Comparison of ENCODE assay signal across 1 cellular context in genomic region chr17:55451758-55452468, GRCh38.
TF ChIP-seq lines count a peak whose summit lies in the region.

No MANE protein-coding gene starts in this region.

TF ChIP-seq in GM12878, 131 proteins besides CTCF, POLR2A, EP300 and RAD21 (continued from another document):
- TF ChIP-seq CUX1 (IDR thresholded peaks at IDR 0.05; ENCODE audit: insufficient replicate concordance, low read depth, low read length) (no peak), TBL1XR1 (IDR thresholded peaks at IDR 0.05; ENCODE audit: low read depth, low read length) (no peak), IRF4 (IDR thresholded peaks at IDR 0.05; ENCODE audit: low read depth, low read length) (no peak), BCL11A (IDR thresholded peaks at IDR 0.05; ENCODE audit: low read depth, low read length) (no peak), CHD4 (IDR thresholded peaks at IDR 0.05) (no peak), MTA2 (IDR thresholded peaks at IDR 0.05; ENCODE audit: low read depth) (no peak), SUPT20H (IDR thresholded peaks at IDR 0.05; ENCODE audit: borderline replicate concordance, control insufficient read depth, low read depth, low read length) (no peak), ZSCAN29 (IDR thresholded peaks at IDR 0.05) (no peak), BACH1 (IDR thresholded peaks at IDR 0.05; ENCODE audit: borderline replicate concordance) (no peak), EZH2 (IDR thresholded peaks at IDR 0.05; ENCODE audit: borderline replicate concordance, control insufficient read depth, low read depth, low read length) (no peak), KLF5 (IDR thresholded peaks at IDR 0.05; ENCODE audit: partially characterized antibody) (no peak)
- TF ChIP-seq, protein P1, sequence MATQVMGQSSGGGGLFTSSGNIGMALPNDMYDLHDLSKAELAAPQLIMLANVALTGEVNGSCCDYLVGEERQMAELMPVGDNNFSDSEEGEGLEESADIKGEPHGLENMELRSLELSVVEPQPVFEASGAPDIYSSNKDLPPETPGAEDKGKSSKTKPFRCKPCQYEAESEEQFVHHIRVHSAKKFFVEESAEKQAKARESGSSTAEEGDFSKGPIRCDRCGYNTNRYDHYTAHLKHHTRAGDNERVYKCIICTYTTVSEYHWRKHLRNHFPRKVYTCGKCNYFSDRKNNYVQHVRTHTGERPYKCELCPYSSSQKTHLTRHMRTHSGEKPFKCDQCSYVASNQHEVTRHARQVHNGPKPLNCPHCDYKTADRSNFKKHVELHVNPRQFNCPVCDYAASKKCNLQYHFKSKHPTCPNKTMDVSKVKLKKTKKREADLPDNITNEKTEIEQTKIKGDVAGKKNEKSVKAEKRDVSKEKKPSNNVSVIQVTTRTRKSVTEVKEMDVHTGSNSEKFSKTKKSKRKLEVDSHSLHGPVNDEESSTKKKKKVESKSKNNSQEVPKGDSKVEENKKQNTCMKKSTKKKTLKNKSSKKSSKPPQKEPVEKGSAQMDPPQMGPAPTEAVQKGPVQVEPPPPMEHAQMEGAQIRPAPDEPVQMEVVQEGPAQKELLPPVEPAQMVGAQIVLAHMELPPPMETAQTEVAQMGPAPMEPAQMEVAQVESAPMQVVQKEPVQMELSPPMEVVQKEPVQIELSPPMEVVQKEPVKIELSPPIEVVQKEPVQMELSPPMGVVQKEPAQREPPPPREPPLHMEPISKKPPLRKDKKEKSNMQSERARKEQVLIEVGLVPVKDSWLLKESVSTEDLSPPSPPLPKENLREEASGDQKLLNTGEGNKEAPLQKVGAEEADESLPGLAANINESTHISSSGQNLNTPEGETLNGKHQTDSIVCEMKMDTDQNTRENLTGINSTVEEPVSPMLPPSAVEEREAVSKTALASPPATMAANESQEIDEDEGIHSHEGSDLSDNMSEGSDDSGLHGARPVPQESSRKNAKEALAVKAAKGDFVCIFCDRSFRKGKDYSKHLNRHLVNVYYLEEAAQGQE (IDR thresholded peaks at IDR 0.05; ENCODE audit: low read depth, low read length), result no peak
- TF ChIP-seq, protein P2, sequence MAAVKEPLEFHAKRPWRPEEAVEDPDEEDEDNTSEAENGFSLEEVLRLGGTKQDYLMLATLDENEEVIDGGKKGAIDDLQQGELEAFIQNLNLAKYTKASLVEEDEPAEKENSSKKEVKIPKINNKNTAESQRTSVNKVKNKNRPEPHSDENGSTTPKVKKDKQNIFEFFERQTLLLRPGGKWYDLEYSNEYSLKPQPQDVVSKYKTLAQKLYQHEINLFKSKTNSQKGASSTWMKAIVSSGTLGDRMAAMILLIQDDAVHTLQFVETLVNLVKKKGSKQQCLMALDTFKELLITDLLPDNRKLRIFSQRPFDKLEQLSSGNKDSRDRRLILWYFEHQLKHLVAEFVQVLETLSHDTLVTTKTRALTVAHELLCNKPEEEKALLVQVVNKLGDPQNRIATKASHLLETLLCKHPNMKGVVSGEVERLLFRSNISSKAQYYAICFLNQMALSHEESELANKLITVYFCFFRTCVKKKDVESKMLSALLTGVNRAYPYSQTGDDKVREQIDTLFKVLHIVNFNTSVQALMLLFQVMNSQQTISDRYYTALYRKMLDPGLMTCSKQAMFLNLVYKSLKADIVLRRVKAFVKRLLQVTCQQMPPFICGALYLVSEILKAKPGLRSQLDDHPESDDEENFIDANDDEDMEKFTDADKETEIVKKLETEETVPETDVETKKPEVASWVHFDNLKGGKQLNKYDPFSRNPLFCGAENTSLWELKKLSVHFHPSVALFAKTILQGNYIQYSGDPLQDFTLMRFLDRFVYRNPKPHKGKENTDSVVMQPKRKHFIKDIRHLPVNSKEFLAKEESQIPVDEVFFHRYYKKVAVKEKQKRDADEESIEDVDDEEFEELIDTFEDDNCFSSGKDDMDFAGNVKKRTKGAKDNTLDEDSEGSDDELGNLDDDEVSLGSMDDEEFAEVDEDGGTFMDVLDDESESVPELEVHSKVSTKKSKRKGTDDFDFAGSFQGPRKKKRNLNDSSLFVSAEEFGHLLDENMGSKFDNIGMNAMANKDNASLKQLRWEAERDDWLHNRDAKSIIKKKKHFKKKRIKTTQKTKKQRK (IDR thresholded peaks at IDR 0.05; ENCODE audit: low read depth, low read length), result no peak
